25 cellular contexts compared by ENCODE assay signal in the genomic region with DNA sequence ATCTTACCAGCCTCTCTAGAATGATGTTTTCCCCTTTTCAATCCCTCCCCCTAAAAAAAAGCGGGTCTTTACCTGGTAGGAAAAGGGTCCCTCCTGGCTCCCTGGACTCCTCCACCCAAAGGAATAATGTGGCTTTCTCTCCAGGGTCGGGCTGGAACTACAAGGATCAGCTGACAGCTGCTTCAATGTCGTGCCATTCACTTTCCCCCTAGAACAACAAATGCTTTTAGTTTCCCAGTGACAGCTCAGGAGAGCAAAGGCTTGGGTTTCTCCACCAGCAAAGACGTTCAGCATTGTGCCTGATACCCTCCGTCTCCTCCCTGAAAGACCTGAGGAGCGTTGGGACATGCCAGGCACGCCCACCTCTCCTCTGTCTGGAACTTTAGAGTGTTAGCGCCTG.
A peak's percentile ranks its signal among the peaks of the same experiment; 100 is the strongest.
DNase-seq lines count a peak whose midpoint lies in the region; ATAC-seq and TF ChIP-seq lines count a peak whose summit lies in the region.
"Had no signal": no experiment of that assay in that cellular context is flagged by ENCODE, and none has a peak within 500 bp of the region (broad histone marks: within the 10 kb centered on the region; RNA-seq: fewer than 3 reads in every experiment).

No MANE protein-coding gene starts in this region.

- TF ChIP-seq CTCF in neural progenitor cell (IDR thresholded peaks at IDR 0.05) (no peak), gastroesophageal sphincter (IDR thresholded peaks at IDR 0.05) (no peak)

- peak; percentile 9 for DNase-seq in Ammon's horn (ENCODE audit: low spot score)
- peak; percentile 17 for DNase-seq in NCI-H69 (lab: John Stamatoyannopoulos, UW)
- peak; percentile 9 for DNase-seq in foreskin melanocyte
- peak; percentile 16 for DNase-seq in neural progenitor cell (ENCODE audit: low spot score)
- DNase-seq in NCI-H2196 (lab: John Stamatoyannopoulos, UW; ENCODE audit: unreplicated experiment), result no peak
- DNase-seq in MG63, result no peak
- no peak for DNase-seq in activated CD8-positive, alpha-beta memory T cell treated with anti-CD3 and anti-CD28 coated beads for 24 hours
- DNase-seq: Caco-2; CD8-positive, alpha-beta T cell; GM23248; HFFc6; IMR-90; KG1; MM.1S; NCI-H1417 treated with DMSO at 0.1 percent for 48 hours; NCI-H187; NCI-H2081 treated with DMSO at 0.1 percent for 48 hours; NCI-H446 treated with DMSO at 0.1 percent for 48 hours; NCI-H526; SIG-M5; SK-N-SH; SW 1271 had no signal

- H3K27me3 ChIP-seq in neural progenitor cell (peaks cover 30% of the 10 kb centered on the region), gastroesophageal sphincter (peaks cover 18% of the 10 kb centered on the region), MG63 (peaks cover 4% of the 10 kb centered on the region; the same call in 1 of the 2 replicates)

- H3K27ac Mint-ChIP-seq in neural progenitor cell, result no peak overlapping the region
- H3K27ac Mint-ChIP-seq: CD8-positive, alpha-beta T cell; HFFc6 had no signal

- no peaks in the 10 kb centered on the region for H3K9me3 ChIP-seq in neural progenitor cell (ENCODE audit: low read depth)
- no peaks in the 10 kb centered on the region for H3K9me3 ChIP-seq in gastroesophageal sphincter
- H3K9me3 ChIP-seq in MG63, result no peaks in the 10 kb centered on the region
- H3K9me3 ChIP-seq: BLaER1 treated with 17β-estradiol and CSF1 and Interleukin-3, amounts not matched to agents 10 nM and 100 nM; Caco-2; HAP-1; SK-N-SH had no signal

- TF ChIP-seq POLR2A in gastroesophageal sphincter (IDR thresholded peaks at IDR 0.05), result no peak

- no peak for TF ChIP-seq EP300 in gastroesophageal sphincter (IDR thresholded peaks at IDR 0.05)

- no peak overlapping the region for H3K4me3 Mint-ChIP-seq in neural progenitor cell
- H3K4me3 Mint-ChIP-seq: CD8-positive, alpha-beta T cell; HFFc6 had no signal

- H3K4me3 ChIP-seq in neural progenitor cell (no peak overlapping the region), gastroesophageal sphincter (no peak overlapping the region), MG63 (no peak overlapping the region)
- H3K4me3 ChIP-seq: BLaER1 treated with 17β-estradiol and CSF1 and Interleukin-3, amounts not matched to agents 10 nM and 100 nM; GM23248; HAP-1 had no signal

- no peaks in the 10 kb centered on the region for H3K79me2 ChIP-seq in neural progenitor cell (ENCODE audit: low read depth)

- WGBS in gastroesophageal sphincter (ENCODE audit: low coverage in 1 of 2), 2 donors, result 89 to 100% methylated on average over 3 to 5 of the region's 8 CpGs

- H3F3A ChIP-seq in neural progenitor cell (ENCODE audit: low read depth), result peaks cover 60% of the 10 kb centered on the region

- peaks cover 48% of the 10 kb centered on the region for H3K27me3 Mint-ChIP-seq in neural progenitor cell (ENCODE audit: insufficient read depth, low read depth)

- H2AFZ ChIP-seq in neural progenitor cell (replicated peaks), result no peak overlapping the region
- H2AFZ ChIP-seq: GM23248 had no signal

- peaks cover 82% of the 10 kb centered on the region for H3K4me1 ChIP-seq in neural progenitor cell
- H3K4me1 ChIP-seq in gastroesophageal sphincter, result no peaks in the 10 kb centered on the region
- H3K4me1 ChIP-seq: BLaER1 treated with 17β-estradiol and CSF1 and Interleukin-3, amounts not matched to agents 10 nM and 100 nM had no signal

- no peaks in the 10 kb centered on the region for H3K9me3 Mint-ChIP-seq in neural progenitor cell
- H3K9me3 Mint-ChIP-seq: CD8-positive, alpha-beta T cell; HFFc6 had no signal

- peaks cover 47% of the 10 kb centered on the region for H3K4me1 Mint-ChIP-seq in neural progenitor cell

- H3K36me3 ChIP-seq in neural progenitor cell, result no peaks in the 10 kb centered on the region
- no peaks in the 10 kb centered on the region for H3K36me3 ChIP-seq in gastroesophageal sphincter
- H3K36me3 ChIP-seq in MG63, result no peaks in the 10 kb centered on the region
- H3K36me3 ChIP-seq: BLaER1 treated with 17β-estradiol and CSF1 and Interleukin-3, amounts not matched to agents 10 nM and 100 nM; HAP-1 had no signal

- no peaks in the 10 kb centered on the region for H3K36me3 Mint-ChIP-seq in neural progenitor cell

- H3K4me2 ChIP-seq in neural progenitor cell, result peak overlapping the region; percentile 73
- H3K4me2 ChIP-seq: BLaER1 treated with 17β-estradiol and CSF1 and Interleukin-3, amounts not matched to agents 10 nM and 100 nM; SK-N-SH had no signal

- no peak overlapping the region for H3K9ac ChIP-seq in neural progenitor cell
- H3K9ac ChIP-seq: BLaER1 treated with 17β-estradiol and CSF1 and Interleukin-3, amounts not matched to agents 10 nM and 100 nM; GM23248; SK-N-SH had no signal

- ATAC-seq in gastroesophageal sphincter, result no peak
- ATAC-seq: CD8-positive, alpha-beta T cell had no signal

- H3K27ac ChIP-seq in neural progenitor cell, result no peak overlapping the region
- H3K27ac ChIP-seq in gastroesophageal sphincter, result no peak overlapping the region
- H3K27ac ChIP-seq: BLaER1 treated with 17β-estradiol and CSF1 and Interleukin-3, amounts not matched to agents 10 nM and 100 nM; GM23248 had no signal

- H4K20me1 ChIP-seq in neural progenitor cell (ENCODE audit: low read depth), result peaks cover 19% of the 10 kb centered on the region
- H4K20me1 ChIP-seq: BLaER1 treated with 17β-estradiol and CSF1 and Interleukin-3, amounts not matched to agents 10 nM and 100 nM had no signal

Comparison
In these comparisons a context has a peak if more than half of its experiments do, and no peak if none do; other contexts are left out.
1. DNase-seq: peak in Ammon's horn (single experiment), NCI-H69 (single experiment), foreskin melanocyte (single experiment) and neural progenitor cell (single experiment); none in NCI-H2196 (single experiment), MG63 (single experiment) and activated CD8-positive, alpha-beta memory T cell treated with anti-CD3 and anti-CD28 coated beads for 24 hours (single experiment).